In the genomic region with DNA sequence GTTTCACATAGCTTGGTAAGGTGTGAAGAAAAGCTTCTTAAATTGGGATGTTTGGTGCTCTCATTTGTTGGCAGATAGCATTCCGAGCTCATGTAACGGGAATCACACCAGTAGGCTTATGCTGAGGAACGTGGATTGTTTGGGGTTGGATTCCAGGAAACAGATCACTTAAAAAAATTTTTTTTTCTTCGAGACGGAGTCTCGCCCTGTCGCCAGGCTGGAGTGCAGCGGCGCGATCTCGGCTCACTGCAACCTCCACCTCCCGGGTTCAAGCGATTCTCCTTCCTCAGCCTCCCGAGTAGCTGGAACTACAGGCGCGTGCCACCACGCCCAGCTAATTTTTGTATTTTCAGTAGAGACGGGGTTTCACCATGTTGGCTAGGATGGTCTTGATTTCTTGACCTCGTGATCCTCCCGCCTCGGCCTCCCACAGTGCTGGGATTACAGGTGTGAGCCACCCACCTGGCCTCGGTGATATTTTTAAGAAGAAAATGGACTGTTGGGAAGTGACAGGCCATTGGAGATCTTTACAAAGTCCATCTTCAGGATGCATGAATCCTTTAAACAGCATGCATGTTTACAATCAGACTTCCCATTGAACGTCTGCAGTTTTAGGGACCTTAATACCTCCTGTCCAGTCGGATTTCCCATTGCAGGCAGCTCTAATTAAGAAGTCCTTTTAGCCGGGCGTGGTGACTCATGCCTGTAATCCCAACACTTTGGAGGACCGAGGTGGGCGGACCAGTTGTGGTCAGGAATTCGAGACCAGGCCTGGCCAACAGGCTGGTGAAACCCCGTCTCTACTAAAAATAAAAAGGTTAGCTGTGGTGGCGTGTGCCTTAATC, we compare ENCODE assay signal across 8 cellular contexts. TPM values are rescaled to one million over a fixed set of nuclear protein-coding genes. Genes with fewer than 3 reads are reported as not detected.
A peak's percentile ranks its signal among the peaks of the same experiment; 100 is the strongest.
DNase-seq lines count a peak whose midpoint lies in the region; ATAC-seq and TF ChIP-seq lines count a peak whose summit lies in the region.
"Not testable (repeated sequence)": the region's sequence is repeated elsewhere in the genome, so short reads cannot be mapped to it uniquely, and the experiment has no call there.

No MANE protein-coding gene starts in this region.

- H3K9me3 Mint-ChIP-seq in mesothelial cell of epicardium = not testable (repeated sequence)

- peak overlapping the region; percentile 62 for H3K4me3 Mint-ChIP-seq in mesothelial cell of epicardium

- H4K20me1 ChIP-seq in OCI-LY3 (ENCODE audit: insufficient read depth, low read length) = not testable (repeated sequence)

- H3K4me3 ChIP-seq in AG10803 (ENCODE audit: low read length) = peak overlapping the region; percentile 46
- peak overlapping the region; percentile 50; the same call in 1 of the 2 replicates for H3K4me3 ChIP-seq in OCI-LY3 (ENCODE audit: low read length)
- peak overlapping the region; percentile 21 to 46 for H3K4me3 ChIP-seq in cardiac fibroblast (replicated peaks in 1 of 2; ENCODE audit: low read depth in 2 of 2, low read length in 2 of 2)
- H3K4me3 ChIP-seq in heart left ventricle = peak overlapping the region in 9 of 12 donors; percentile 34 to 60 (median 52)
- H3K4me3 ChIP-seq in skeletal muscle cell (ENCODE audit: low read depth, low read length) = peak overlapping the region; percentile 38

- not testable (repeated sequence) for H3K27ac ChIP-seq in OCI-LY3 (ENCODE audit: low read length); heart left ventricle

- H3K79me2 ChIP-seq in OCI-LY3 (ENCODE audit: low read length) = not testable (repeated sequence)

- not testable (repeated sequence) for TF ChIP-seq POLR2A in heart left ventricle (IDR thresholded peaks at IDR 0.05)

- H3K4me1 Mint-ChIP-seq in mesothelial cell of epicardium = not testable (repeated sequence)

- not testable (repeated sequence) for DNase-seq in AG10803 (ENCODE audit: low read depth); cardiac fibroblast (ENCODE audit: low read depth in 2 of 2); skeletal muscle cell (ENCODE audit: low read depth)
- DNase-seq in H4 (ENCODE audit: low spot score) (peak; percentile 4), heart left ventricle (peak in 1 of 5 donors; percentile 10), mesothelial cell of epicardium (ENCODE audit: low spot score in 2 of 2, unreplicated experiment in 2 of 2) (peak in 1 of 2 experiments; percentile 37)
- DNase-seq in activated CD8-positive, alpha-beta memory T cell treated with anti-CD3 and anti-CD28 coated beads for 24 hours = peak; percentile 53

- WGBS in heart left ventricle, 4 donors = 42 to 62% (median 50%) methylated on average over 16 to 24 of the region's 31 CpGs

- H3K9me3 ChIP-seq in OCI-LY3 (ENCODE audit: insufficient read depth, low read length); heart left ventricle: not testable (repeated sequence)

- intact Hi-C loops in heart left ventricle (cut with DNase I) = not testable (repeated sequence)

- not testable (repeated sequence) for H3K27ac Mint-ChIP-seq in mesothelial cell of epicardium

- not testable (repeated sequence) for H3K4me1 ChIP-seq in OCI-LY3 (ENCODE audit: low read length); heart left ventricle

- H3K36me3 ChIP-seq in OCI-LY3 (replicated peaks; ENCODE audit: low read depth, low read length); heart left ventricle: not testable (repeated sequence)

- H3K36me3 Mint-ChIP-seq in mesothelial cell of epicardium = not testable (repeated sequence)

- peak overlapping the region; percentile 20; the same call in 1 of the 2 replicates for H3K4me2 ChIP-seq in OCI-LY3 (ENCODE audit: low read length)

- H3K27me3 Mint-ChIP-seq in mesothelial cell of epicardium (ENCODE audit: low read depth) = not testable (repeated sequence)

- not testable (repeated sequence) for H3K9ac ChIP-seq in OCI-LY3 (ENCODE audit: low read length)

- not testable (repeated sequence) for H3K27me3 ChIP-seq in OCI-LY3 (ENCODE audit: low read depth, low read length); heart left ventricle

- H2AFZ ChIP-seq in OCI-LY3 (ENCODE audit: low read depth, low read length) = not testable (repeated sequence)

- ATAC-seq in heart left ventricle = peak in 2 of 4 donors; percentile 9 to 18

- not testable (repeated sequence) for TF ChIP-seq CTCF in AG10803 (conservative IDR thresholded peaks at IDR 0.05; ENCODE audit: low read length); OCI-LY3 (IDR thresholded peaks at IDR 0.05; ENCODE audit: low read depth, low read length); cardiac fibroblast (IDR thresholded peaks at IDR 0.05; ENCODE audit: low read depth, low read length); heart left ventricle (IDR thresholded peaks at IDR 0.05); mesothelial cell of epicardium (IDR thresholded peaks at IDR 0.05; ENCODE audit: unreplicated experiment)

RNA-seq across cellular contexts. Expression of gene GTF2H2C, which starts 0.8 kb away (rescaled TPM):
- total RNA-seq in H4 (2014; rRNA removed; shearing (Covaris generic)) = 26.5 and 37.3 TPM in 2 replicates
- 10 to 100 TPM in 7 of 9 donors, 1 to 10 TPM in 2; 9.1 to 19.0 (median 13.9) TPM for total RNA-seq in heart left ventricle
- 10 to 100 TPM in 1 of 2 donors, 1 to 10 TPM in 1; 9.5 to 16.5 TPM for polyA plus RNA-seq in heart left ventricle
- total RNA-seq in mesothelial cell of epicardium = 41.8 to 46.2 TPM (median 46.0 TPM) in 3 replicates
